8 cellular contexts compared by ENCODE assay signal in the genomic region with DNA sequence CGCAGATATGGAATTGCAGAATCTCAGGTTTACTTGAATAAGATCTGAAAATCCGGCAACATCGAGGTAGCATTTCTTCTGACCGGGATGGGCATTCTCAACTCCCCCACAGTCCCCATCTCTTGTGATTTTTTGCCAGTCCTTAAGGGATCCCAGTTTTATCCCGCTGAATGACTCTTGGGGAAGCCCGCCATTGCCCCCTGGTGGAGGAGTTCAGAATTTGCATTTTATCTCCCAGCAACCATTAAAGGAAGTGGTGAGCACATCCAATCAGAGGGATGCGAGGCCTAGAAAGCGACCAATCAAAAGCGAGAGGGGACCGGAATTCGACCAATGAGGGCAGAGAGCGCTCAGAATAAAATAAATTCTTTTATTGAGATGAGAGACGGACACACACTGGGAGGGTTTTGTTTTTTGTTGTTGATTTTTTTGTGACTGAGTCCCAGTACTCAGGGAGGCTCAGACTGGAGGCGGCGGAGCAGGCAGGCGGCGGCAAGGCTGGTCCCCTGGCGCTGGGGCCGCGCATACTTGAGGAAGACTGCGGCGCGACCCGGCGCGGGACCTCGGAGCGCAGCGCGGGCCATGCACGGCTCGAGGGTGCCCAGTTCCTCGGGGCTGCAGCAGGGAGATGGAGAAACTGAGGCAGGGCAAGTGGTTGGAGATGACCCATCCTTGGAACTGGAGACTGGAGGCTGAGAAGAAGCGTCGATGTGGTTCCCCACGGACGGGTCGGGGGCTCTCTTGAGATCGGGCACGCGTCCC. TPM values are rescaled to one million over a fixed set of nuclear protein-coding genes. Genes with fewer than 3 reads are reported as not detected.
DNase-seq lines count a peak whose midpoint lies in the region; ATAC-seq, FAIRE-seq and TF ChIP-seq lines count a peak whose summit lies in the region.

No MANE protein-coding gene starts in this region.

- 64% methylated on average over 41 of the region's 41 CpGs for WGBS in HepG2 (ENCODE audit: low lambda C conversion rate)

- POLR2A ChIA-PET in CD4-positive, alpha-beta T cell (lab: Charles Lee): no interaction called here
- POLR2A ChIA-PET in activated CD4-positive, alpha-beta T cell treated with anti-CD3 and anti-CD28 coated beads, Interleukin-2, amount 10 ng/mL, durations not matched to agents 7 days and 5 days (lab: Charles Lee): no interaction called here
- POLR2A ChIA-PET in HepG2 (lab: Yijun Ruan, JAX): no interaction called here

- peak; percentile 69; the same call in 1 of the 2 replicates for TF ChIP-seq RAD21 in HepG2 (CRISPR knock-in tag; IDR thresholded peaks at IDR 0.05)

- H3K27me3 Mint-ChIP-seq in CD4-positive, alpha-beta T cell: peaks cover 69% of the 10 kb centered on the region
- H3K27me3 Mint-ChIP-seq in activated CD4-positive, alpha-beta T cell treated with anti-CD3 and anti-CD28 coated beads, Interleukin-2, amount 10 ng/mL, durations not matched to agents 7 days and 5 days: peaks cover 61% of the 10 kb centered on the region

- in situ Hi-C loops in HepG2 (cut with HindIII; ENCODE audit: extremely low pct_ligation_motif_present, low pct_unique_long_range_greater_than_20kb): loop anchor here (5.0 kb wide), 1 partner anchor 85 kb away; no protein-coding TSS in a partner anchor

- no peak for TF ChIP-seq POLR2A in HepG2 (IDR thresholded peaks at IDR 0.05; ENCODE audit: insufficient read depth in 1 of 2, low read depth in 2 of 2, low read length in 2 of 2)

- H3K27me3 ChIP-seq in CD4-positive, alpha-beta T cell (ENCODE audit: control insufficient read depth, insufficient read depth, low read length): peaks cover 59% of the 10 kb centered on the region
- H3K27me3 ChIP-seq in HL-60 (ENCODE audit: insufficient read depth, poor library complexity, severe bottlenecking) (peaks cover 49% of the 10 kb centered on the region), colonic mucosa (peaks cover 53% of the 10 kb centered on the region), HepG2 (ENCODE audit: control insufficient read depth in 1 of 2, insufficient read depth in 2 of 2, low read length in 2 of 2) (peaks cover 0 to 6% of the 10 kb centered on the region in 2 experiments; a peak in 1 of 5 replicates)

- H3K4me1 Mint-ChIP-seq in CD4-positive, alpha-beta T cell (ENCODE audit: low read depth): peaks cover 16% of the 10 kb centered on the region
- H3K4me1 Mint-ChIP-seq in activated CD4-positive, alpha-beta T cell treated with anti-CD3 and anti-CD28 coated beads, Interleukin-2, amount 10 ng/mL, durations not matched to agents 7 days and 5 days: peaks cover 22% of the 10 kb centered on the region

- peak; percentile 89 for FAIRE-seq in HepG2 (lab: Jason Lieb, UNC)

- H3K36me3 ChIP-seq in colonic mucosa: no peaks in the 10 kb centered on the region
- H3K36me3 ChIP-seq in HepG2 (replicated peaks in 1 of 2; ENCODE audit: control insufficient read depth in 1 of 2, insufficient read depth in 2 of 2, low read length in 2 of 2): no peaks in the 10 kb centered on the region

- H3K9me3 ChIP-seq in CD4-positive, alpha-beta T cell (ENCODE audit: control insufficient read depth, low read length): no peaks in the 10 kb centered on the region
- H3K9me3 ChIP-seq in colonic mucosa: no peaks in the 10 kb centered on the region
- no peaks in the 10 kb centered on the region for H3K9me3 ChIP-seq in HepG2 (ENCODE audit: low read length)

- CTCF ChIA-PET in CD4-positive, alpha-beta T cell (lab: Charles Lee): no interaction called here
- CTCF ChIA-PET in activated CD4-positive, alpha-beta T cell treated with anti-CD3 and anti-CD28 coated beads, Interleukin-2, amount 10 ng/mL, durations not matched to agents 7 days and 5 days (lab: Charles Lee): interaction anchor here (0.5 to 1.5 kb wide), 2 partner anchors 10 to 207 kb away, joined by 3 to 4 read pairs; no protein-coding TSS in a partner anchor
- CTCF ChIA-PET in HepG2 (lab: Yijun Ruan, JAX; ENCODE audit: low intra/inter-chr PET ratio, low total read pairs): interaction anchor here (1.3 to 2.1 kb wide), 5 partner anchors 64 to 429 kb away, joined by 3 to 43 read pairs (median 4); no protein-coding TSS in a partner anchor

- no peak overlapping the region for H3K27ac ChIP-seq in CD4-positive, alpha-beta T cell (ENCODE audit: low read depth, low read length)
- H3K27ac ChIP-seq in HL-60 (replicated peaks): no peak overlapping the region
- H3K27ac ChIP-seq in colonic mucosa: no peak overlapping the region
- H3K27ac ChIP-seq in HepG2 (ENCODE audit: extremely low read length, insufficient read depth, low read length): no peak overlapping the region

- DNase-seq in CD4-positive, alpha-beta T cell: peak; percentile 54 to 77 (median 61)
- DNase-seq in HL-60 (ENCODE audit: low read depth in 1 of 2, low spot score in 1 of 2) (peak; percentile 65 to 75), NCI-H748 treated with DMSO at 0.1 percent for 48 hours (lab: John Stamatoyannopoulos, UW) (peak; percentile 94), colonic mucosa (peak; percentile 78), HepG2 (ENCODE audit: low spot score) (peak; percentile 90)
- peak; percentile 84 for DNase-seq in activated CD4-positive, alpha-beta T cell treated with anti-CD3 and anti-CD28 coated beads, Interleukin-2, amount 10 ng/mL, durations not matched to agents 7 days and 5 days
- DNase-seq in stimulated activated CD4-positive, alpha-beta T cell treated with anti-CD3 and anti-CD28 coated beads, TNF-alpha, amount 100 ng/mL, for 24 hours (ENCODE audit: low read depth in 3 of 3): peak; percentile 53 to 73 (median 62)

- H3K4me3 Mint-ChIP-seq in CD4-positive, alpha-beta T cell: peak overlapping the region; percentile 26
- H3K4me3 Mint-ChIP-seq in activated CD4-positive, alpha-beta T cell treated with anti-CD3 and anti-CD28 coated beads, Interleukin-2, amount 10 ng/mL, durations not matched to agents 7 days and 5 days: peak overlapping the region; percentile 1

- 0 out of 4 replicates have a peak, but pooled peaks of 1 of the 2 experiments have one; percentile 6 for TF ChIP-seq EP300 in HepG2 (IDR thresholded peaks at IDR 0.05; ENCODE audit: low read depth in 2 of 2, low read length in 2 of 2)
- no peak for TF ChIP-seq EP300 in HepG2 (CRISPR knock-in tag; IDR thresholded peaks at IDR 0.05; ENCODE audit: borderline replicate concordance)

- H3K4me1 ChIP-seq in colonic mucosa: peaks cover 10% of the 10 kb centered on the region
- peaks cover 25% of the 10 kb centered on the region for H3K4me1 ChIP-seq in HepG2 (ENCODE audit: insufficient read depth, low read length)

- H3K9ac ChIP-seq in colonic mucosa (ENCODE audit: low read depth in 2 of 2, low read length in 2 of 2) (no peak overlapping the region), HepG2 (ENCODE audit: insufficient read depth, low read depth, low read length) (no peak overlapping the region)

- H3K27ac Mint-ChIP-seq in CD4-positive, alpha-beta T cell: peak overlapping the region; percentile 2
- no peak overlapping the region for H3K27ac Mint-ChIP-seq in activated CD4-positive, alpha-beta T cell treated with anti-CD3 and anti-CD28 coated beads, Interleukin-2, amount 10 ng/mL, durations not matched to agents 7 days and 5 days

- H3K4me2 ChIP-seq in HepG2 (ENCODE audit: low read depth, low read length): no peak overlapping the region

- H2AFZ ChIP-seq in HepG2 (ENCODE audit: low read length): no peak overlapping the region

- H4K20me1 ChIP-seq in HepG2 (ENCODE audit: insufficient read depth, low read length): no peaks in the 10 kb centered on the region

- ATAC-seq in CD4-positive, alpha-beta T cell (ENCODE audit: poor library complexity): peak; percentile 89
- peak; percentile 51 for ATAC-seq in HepG2
- ATAC-seq in GM19328 (IDR thresholded peaks at IDR 0.05; ENCODE audit: unreplicated experiment): no peak

- peak; percentile 86 for TF ChIP-seq CTCF in CD4-positive, alpha-beta T cell (IDR thresholded peaks at IDR 0.05)
- TF ChIP-seq CTCF in HL-60 (IDR thresholded peaks at IDR 0.05; ENCODE audit: insufficient read depth, low read length): peak; percentile 28
- peak; percentile 88 for TF ChIP-seq CTCF in colonic mucosa (IDR thresholded peaks at IDR 0.05)
- TF ChIP-seq CTCF in HepG2 (CRISPR knock-in tag; IDR thresholded peaks at IDR 0.05): peak; percentile 87

- H3K9me3 Mint-ChIP-seq in CD4-positive, alpha-beta T cell: no peaks in the 10 kb centered on the region
- peaks cover 3% of the 10 kb centered on the region for H3K9me3 Mint-ChIP-seq in activated CD4-positive, alpha-beta T cell treated with anti-CD3 and anti-CD28 coated beads, Interleukin-2, amount 10 ng/mL, durations not matched to agents 7 days and 5 days

- BruUV-seq in HepG2 (replicated peaks; lab: Mats Ljungman, UMichigan): no TSS peak

- intact Hi-C loops in CD4-positive, alpha-beta T cell (cut with DNase I, micrococcal nuclease): loop anchor here (1.0 to 10.0 kb wide), 3 partner anchors 83 to 429 kb away; no protein-coding TSS in a partner anchor
- intact Hi-C loops in colonic mucosa (cut with DNase I): loop anchor here (5.0 kb wide), 1 partner anchor 85 kb away; no protein-coding TSS in a partner anchor
- intact Hi-C loops in HepG2 (cut with micrococcal nuclease; ENCODE audit: unreplicated experiment): loop anchor here (1.0 kb wide), 2 partner anchors 67 to 83 kb away; no protein-coding TSS in a partner anchor

- H3K4me3 ChIP-seq in HL-60 (replicated peaks; ENCODE audit: insufficient read depth, low read length) (no peak overlapping the region), colonic mucosa (no peak overlapping the region), HepG2 (replicated peaks in 1 of 3; ENCODE audit: insufficient read depth in 1 of 3, low read depth in 2 of 3, low read length in 3 of 3) (no peak overlapping the region)

- no peaks in the 10 kb centered on the region for H3K79me2 ChIP-seq in HepG2 (ENCODE audit: insufficient read depth, low read length)

- H3K36me3 Mint-ChIP-seq in CD4-positive, alpha-beta T cell (ENCODE audit: low read depth): no peaks in the 10 kb centered on the region
- H3K36me3 Mint-ChIP-seq in activated CD4-positive, alpha-beta T cell treated with anti-CD3 and anti-CD28 coated beads, Interleukin-2, amount 10 ng/mL, durations not matched to agents 7 days and 5 days (ENCODE audit: low read depth): peaks cover 2% of the 10 kb centered on the region

RNA-seq across cellular contexts. Expression of gene TTC9B, which starts 3.9 kb away (rescaled TPM):
- not detected for total RNA-seq in CD4-positive, alpha-beta T cell
- not detected for total RNA-seq in activated CD4-positive, alpha-beta T cell treated with anti-CD3 and anti-CD28 coated beads, Interleukin-2, amount 10 ng/mL, durations not matched to agents 7 days and 5 days
- total RNA-seq in colonic mucosa (under 1 TPM; 0.30 to 0.69 TPM), HepG2 (2016; rRNA removed; fragmentation: Illumina TruSeq; extraction: Trizol) (not detected in 2 replicates)
- not detected in 2 replicates for total RNA-seq in HepG2 (2016; cell fraction: cytosol; rRNA removed; fragmentation: Illumina TruSeq; extraction: Trizol; ENCODE audit: low read depth)
- total RNA-seq in HepG2 (2016; cell fraction: insoluble cytoplasmic fraction; rRNA removed; fragmentation: Illumina TruSeq; extraction: Trizol): not detected in 2 replicates
- not detected in 2 replicates for total RNA-seq in HepG2 (2016; cell fraction: membrane; rRNA removed; fragmentation: Illumina TruSeq; extraction: Trizol)
- total RNA-seq in HepG2 (2016; cell fraction: nucleus; rRNA removed; fragmentation: Illumina TruSeq; extraction: Trizol): not detected in 2 replicates
- polyA plus RNA-seq in HepG2 (2011; rRNA removed): not detected in 2 replicates
- not detected in 2 replicates for polyA plus RNA-seq in HepG2 (2011; cell fraction: cytosol; rRNA removed)
- 0.05 TPM in 1 of 2 replicates, not detected in the other for polyA plus RNA-seq in HepG2 (2011; cell fraction: nucleus; rRNA removed)
- polyA plus RNA-seq in HepG2 (2012): 0.08 and 0.27 TPM in 2 replicates
- polyA plus RNA-seq in HepG2 (2016; cell fraction: cytosol; fragmentation: Illumina TruSeq; extraction: Trizol; ENCODE audit: low read depth): not detected in 2 replicates
- not detected in 2 replicates for polyA plus RNA-seq in HepG2 (2016; cell fraction: insoluble cytoplasmic fraction; fragmentation: Illumina TruSeq; extraction: Trizol; ENCODE audit: low read depth)
- polyA plus RNA-seq in HepG2 (2016; cell fraction: membrane; fragmentation: Illumina TruSeq; extraction: Trizol; ENCODE audit: low read depth): not detected in 2 replicates
- polyA plus RNA-seq in HepG2 (2016; cell fraction: nucleus; fragmentation: Illumina TruSeq; extraction: Trizol; ENCODE audit: insufficient read depth, low read depth): not detected in 2 replicates
- not detected in 2 replicates for polyA minus RNA-seq in HepG2 (2011; rRNA and poly(A)+ RNA removed; ENCODE audit: low replicate concordance)
- polyA minus RNA-seq in HepG2 (2011; cell fraction: cytosol; rRNA and poly(A)+ RNA removed): not detected in 2 replicates
- not detected in 2 replicates for polyA minus RNA-seq in HepG2 (2011; cell fraction: nucleus; rRNA and poly(A)+ RNA removed)

RNA-seq across cellular contexts. Expression of gene CCNP, which starts 4.5 kb away (rescaled TPM):
- 1 to 10 TPM; 1.2 to 1.7 TPM for total RNA-seq in CD4-positive, alpha-beta T cell
- under 1 TPM; 0.27 to 0.35 TPM for total RNA-seq in activated CD4-positive, alpha-beta T cell treated with anti-CD3 and anti-CD28 coated beads, Interleukin-2, amount 10 ng/mL, durations not matched to agents 7 days and 5 days
- total RNA-seq in colonic mucosa: under 1 TPM; 0.50 to 0.64 TPM
- 0.66 and 1.1 TPM in 2 replicates for total RNA-seq in HepG2 (2016; rRNA removed; fragmentation: Illumina TruSeq; extraction: Trizol)
- 0.20 and 0.35 TPM in 2 replicates for total RNA-seq in HepG2 (2016; cell fraction: cytosol; rRNA removed; fragmentation: Illumina TruSeq; extraction: Trizol; ENCODE audit: low read depth)
- total RNA-seq in HepG2 (2016; cell fraction: insoluble cytoplasmic fraction; rRNA removed; fragmentation: Illumina TruSeq; extraction: Trizol): 0.85 and 1.1 TPM in 2 replicates
- 0.74 and 0.79 TPM in 2 replicates for total RNA-seq in HepG2 (2016; cell fraction: membrane; rRNA removed; fragmentation: Illumina TruSeq; extraction: Trizol)
- 0.69 and 0.96 TPM in 2 replicates for total RNA-seq in HepG2 (2016; cell fraction: nucleus; rRNA removed; fragmentation: Illumina TruSeq; extraction: Trizol)
- polyA plus RNA-seq in HepG2 (2011; rRNA removed): 1.8 and 2.8 TPM in 2 replicates
- 1.7 and 2.0 TPM in 2 replicates for polyA plus RNA-seq in HepG2 (2011; cell fraction: cytosol; rRNA removed)
- polyA plus RNA-seq in HepG2 (2011; cell fraction: nucleus; rRNA removed): 7.9 and 8.4 TPM in 2 replicates
- polyA plus RNA-seq in HepG2 (2012): 2.0 and 2.9 TPM in 2 replicates
- polyA plus RNA-seq in HepG2 (2016; cell fraction: cytosol; fragmentation: Illumina TruSeq; extraction: Trizol; ENCODE audit: low read depth): 0.25 and 0.58 TPM in 2 replicates
- polyA plus RNA-seq in HepG2 (2016; cell fraction: insoluble cytoplasmic fraction; fragmentation: Illumina TruSeq; extraction: Trizol; ENCODE audit: low read depth): 1.0 and 1.2 TPM in 2 replicates
- 0.49 and 0.52 TPM in 2 replicates for polyA plus RNA-seq in HepG2 (2016; cell fraction: membrane; fragmentation: Illumina TruSeq; extraction: Trizol; ENCODE audit: low read depth)
- polyA plus RNA-seq in HepG2 (2016; cell fraction: nucleus; fragmentation: Illumina TruSeq; extraction: Trizol; ENCODE audit: insufficient read depth, low read depth): 2.3 and 2.8 TPM in 2 replicates
- polyA minus RNA-seq in HepG2 (2011; rRNA and poly(A)+ RNA removed; ENCODE audit: low replicate concordance): 0.07 and 2.4 TPM in 2 replicates
- 0.79 and 1.1 TPM in 2 replicates for polyA minus RNA-seq in HepG2 (2011; cell fraction: cytosol; rRNA and poly(A)+ RNA removed)
- polyA minus RNA-seq in HepG2 (2011; cell fraction: nucleus; rRNA and poly(A)+ RNA removed): 0.90 and 1.2 TPM in 2 replicates

RNA-seq across cellular contexts. Expression of gene MAP3K10, which starts 30.8 kb away (rescaled TPM):
- 10 to 100 TPM; 20.8 to 21.7 TPM for total RNA-seq in CD4-positive, alpha-beta T cell
- 10 to 100 TPM; 15.7 to 19.7 TPM for total RNA-seq in activated CD4-positive, alpha-beta T cell treated with anti-CD3 and anti-CD28 coated beads, Interleukin-2, amount 10 ng/mL, durations not matched to agents 7 days and 5 days
- total RNA-seq in colonic mucosa (10 to 100 TPM in 1 of 2 donors, 1 to 10 TPM in 1; 9.1 to 10.9 TPM), HepG2 (2016; rRNA removed; fragmentation: Illumina TruSeq; extraction: Trizol) (1.9 and 3.4 TPM in 2 replicates)
- total RNA-seq in HepG2 (2016; cell fraction: cytosol; rRNA removed; fragmentation: Illumina TruSeq; extraction: Trizol; ENCODE audit: low read depth): 3.4 and 3.7 TPM in 2 replicates
- 1.5 and 4.3 TPM in 2 replicates for total RNA-seq in HepG2 (2016; cell fraction: insoluble cytoplasmic fraction; rRNA removed; fragmentation: Illumina TruSeq; extraction: Trizol)
- 2.3 and 3.1 TPM in 2 replicates for total RNA-seq in HepG2 (2016; cell fraction: membrane; rRNA removed; fragmentation: Illumina TruSeq; extraction: Trizol)
- total RNA-seq in HepG2 (2016; cell fraction: nucleus; rRNA removed; fragmentation: Illumina TruSeq; extraction: Trizol): 4.8 and 6.5 TPM in 2 replicates
- polyA plus RNA-seq in HepG2 (2011; rRNA removed): 5.0 and 6.7 TPM in 2 replicates
- 2.4 and 4.6 TPM in 2 replicates for polyA plus RNA-seq in HepG2 (2011; cell fraction: cytosol; rRNA removed)
- 28.9 and 39.9 TPM in 2 replicates for polyA plus RNA-seq in HepG2 (2011; cell fraction: nucleus; rRNA removed)
- 4.5 and 7.7 TPM in 2 replicates for polyA plus RNA-seq in HepG2 (2012)
- polyA plus RNA-seq in HepG2 (2016; cell fraction: cytosol; fragmentation: Illumina TruSeq; extraction: Trizol; ENCODE audit: low read depth): 1.1 and 1.2 TPM in 2 replicates
- 2.1 and 3.6 TPM in 2 replicates for polyA plus RNA-seq in HepG2 (2016; cell fraction: insoluble cytoplasmic fraction; fragmentation: Illumina TruSeq; extraction: Trizol; ENCODE audit: low read depth)
- polyA plus RNA-seq in HepG2 (2016; cell fraction: membrane; fragmentation: Illumina TruSeq; extraction: Trizol; ENCODE audit: low read depth): 2.5 and 3.9 TPM in 2 replicates
- 14.6 and 16.4 TPM in 2 replicates for polyA plus RNA-seq in HepG2 (2016; cell fraction: nucleus; fragmentation: Illumina TruSeq; extraction: Trizol; ENCODE audit: insufficient read depth, low read depth)
- 9.5 and 13.6 TPM in 2 replicates for polyA minus RNA-seq in HepG2 (2011; rRNA and poly(A)+ RNA removed; ENCODE audit: low replicate concordance)
- polyA minus RNA-seq in HepG2 (2011; cell fraction: cytosol; rRNA and poly(A)+ RNA removed): 3.7 and 4.1 TPM in 2 replicates
- 9.0 and 9.3 TPM in 2 replicates for polyA minus RNA-seq in HepG2 (2011; cell fraction: nucleus; rRNA and poly(A)+ RNA removed)

Comparison
In these comparisons a context has a peak if more than half of its experiments do, and no peak if none do; other contexts are left out.
1. CTCF ChIP-seq: peak in every context shown above with its lines; median percentile 88 in colonic mucosa; 87 in HepG2; 86 in CD4-positive, alpha-beta T cell; 28 in HL-60.